Comparison of ENCODE assay signal across 20 cellular contexts in genomic region chr4:183400035-183400434, GRCh38. TPM values are rescaled to one million over a fixed set of nuclear protein-coding genes. Genes with fewer than 3 reads are reported as not detected.
A peak's percentile ranks its signal among the peaks of the same experiment; 100 is the strongest.
DNase-seq lines count a peak whose midpoint lies in the region; ATAC-seq, FAIRE-seq and TF ChIP-seq lines count a peak whose summit lies in the region.
"Had no signal": no experiment of that assay in that cellular context is flagged by ENCODE, and none has a peak within 500 bp of the region (broad histone marks: within the 10 kb centered on the region; RNA-seq: fewer than 3 reads in every experiment).

No MANE protein-coding gene starts in this region.

- peak overlapping the region; percentile 92 for H2AFZ ChIP-seq in K562 (ENCODE audit: low read depth, low read length)

- H3K27me3 Mint-ChIP-seq in CD14-positive monocyte (ENCODE audit: low read depth in 3 of 3): peaks cover 7 to 10% (median 8%) of the 10 kb centered on the region in 3 donors
- peaks cover 15 to 24% of the 10 kb centered on the region in 2 donors for H3K27me3 Mint-ChIP-seq in natural killer cell treated with Interleukin-12 subunit alpha and Interleukin-12 subunit beta and Interleukin-15 and Interleukin-18, amount 100 ng/mL, for 72 hours
- peaks cover 33% of the 10 kb centered on the region for H3K27me3 Mint-ChIP-seq in T-helper 2 cell treated with Interferon-gamma antibody and Interleukin-4, amounts not matched to agents 5 μg/mL and 100 μg/mL, for 36 hours (ENCODE audit: low read depth)

- in situ Hi-C loops in K562 (cut with MboI): loop anchor here (10.0 kb wide), 2 partner anchors 125 to 325 kb away; no protein-coding TSS in a partner anchor

- no peak for TF ChIP-seq RAD21 in K562 (CRISPR knock-in tag; conservative IDR thresholded peaks at IDR 0.05 in 1 of 2, IDR thresholded peaks at IDR 0.05 in 1 of 2)

- no peak for TF ChIP-seq POLR2A in K562 (conservative IDR thresholded peaks at IDR 0.05)

- H3K4me3 ChIP-seq in A673 (ENCODE audit: low read depth, low read length, poor library complexity, severe bottlenecking): no peak overlapping the region
- no peak overlapping the region for H3K4me3 ChIP-seq in K562
- H3K4me3 ChIP-seq in lower lobe of right lung: no peak overlapping the region

- H3K9me1 ChIP-seq in K562 (ENCODE audit: control insufficient read depth, insufficient read depth, low read length): no peaks in the 10 kb centered on the region

- H3K4me1 Mint-ChIP-seq in CD14-positive monocyte: peaks cover 54% of the 10 kb centered on the region
- H3K4me1 Mint-ChIP-seq in natural killer cell treated with Interleukin-12 subunit alpha and Interleukin-12 subunit beta and Interleukin-15 and Interleukin-18, amount 100 ng/mL, for 72 hours (ENCODE audit: low read depth in 2 of 2): peaks cover 23 to 30% of the 10 kb centered on the region in 2 donors
- H3K4me1 Mint-ChIP-seq in T-helper 2 cell treated with Interferon-gamma antibody and Interleukin-4, amounts not matched to agents 5 μg/mL and 100 μg/mL, for 36 hours (ENCODE audit: low read depth): peaks cover 20% of the 10 kb centered on the region

- no TSS peak for BruUV-seq in A673 (replicated peaks; lab: Mats Ljungman, UMichigan)
- BruUV-seq in K562 (replicated peaks; lab: Mats Ljungman, UMichigan): no TSS peak

- H3K27ac ChIP-seq in A673 (ENCODE audit: low read depth, low read length, poor library complexity, severe bottlenecking) (peak overlapping the region; percentile 88), K562 (ENCODE audit: extremely low read depth, low read depth, low read length) (no peak overlapping the region), lower lobe of right lung (no peak overlapping the region)
- H3K27ac ChIP-seq: KMS-11 had no signal

- TF ChIP-seq EP300 in K562 (IDR thresholded peaks at IDR 0.05; ENCODE audit: low read length): no peak

- no peaks in the 10 kb centered on the region for H3K36me3 Mint-ChIP-seq in CD14-positive monocyte
- no peaks in the 10 kb centered on the region for H3K36me3 Mint-ChIP-seq in natural killer cell treated with Interleukin-12 subunit alpha and Interleukin-12 subunit beta and Interleukin-15 and Interleukin-18, amount 100 ng/mL, for 72 hours
- no peaks in the 10 kb centered on the region for H3K36me3 Mint-ChIP-seq in T-helper 2 cell treated with Interferon-gamma antibody and Interleukin-4, amounts not matched to agents 5 μg/mL and 100 μg/mL, for 36 hours (ENCODE audit: low read depth)
- H3K36me3 Mint-ChIP-seq: T-cell had no signal

- no peak overlapping the region for H3K4me2 ChIP-seq in K562 (ENCODE audit: insufficient read depth, low read length)
- H3K4me2 ChIP-seq: KMS-11 had no signal

- H3K9me3 ChIP-seq in A673 (ENCODE audit: low read depth, low read length, poor library complexity, severe bottlenecking) (no peaks in the 10 kb centered on the region), K562 (replicated peaks; ENCODE audit: control insufficient read depth, insufficient read depth, low read depth, low read length) (no peaks in the 10 kb centered on the region), lower lobe of right lung (no peaks in the 10 kb centered on the region)
- H3K9me3 ChIP-seq: BE2C had no signal

- intact Hi-C loops in A673 (cut with micrococcal nuclease; ENCODE audit: unreplicated experiment): loop anchor here (1.0 kb wide), 1 partner anchor 305 kb away; no protein-coding TSS in a partner anchor
- intact Hi-C loops in CD14-positive monocyte (cut with micrococcal nuclease): loop anchor here in 1 of 2 donors (10.0 kb wide), 1 partner anchor 325 kb away; no protein-coding TSS in a partner anchor
- intact Hi-C loops in K562 (cut with micrococcal nuclease): no loop called here
- intact Hi-C loops in lower lobe of right lung (cut with DNase I): no loop called here

- peak overlapping the region; percentile 41 to 95 for H3K4me3 Mint-ChIP-seq in CD14-positive monocyte
- peak overlapping the region; percentile 13 for H3K4me3 Mint-ChIP-seq in natural killer cell treated with Interleukin-12 subunit alpha and Interleukin-12 subunit beta and Interleukin-15 and Interleukin-18, amount 100 ng/mL, for 72 hours
- H3K4me3 Mint-ChIP-seq in T-helper 2 cell treated with Interferon-gamma antibody and Interleukin-4, amounts not matched to agents 5 μg/mL and 100 μg/mL, for 36 hours: no peak overlapping the region
- H3K4me3 Mint-ChIP-seq: H9 had no signal

- CTCF ChIA-PET in A673 (lab: Charles Lee): no interaction called here
- CTCF ChIA-PET in K562 (lab: Yijun Ruan, JAX; ENCODE audit: low intra/inter-chr PET ratio): no interaction called here

- no peak for ATAC-seq in K562
- ATAC-seq in natural killer cell treated with Interleukin-12 subunit alpha and Interleukin-12 subunit beta and Interleukin-15 and Interleukin-18, amount 100 ng/mL, for 72 hours: no peak
- no peak for ATAC-seq in GM19351 (IDR thresholded peaks at IDR 0.05; ENCODE audit: unreplicated experiment)
- no peak for ATAC-seq in lower lobe of right lung
- ATAC-seq: SK-N-SH treated with all-trans-retinoic acid at 6 μM for 48 hours, T-cell had no signal

- POLR2A ChIA-PET in A673 (lab: Charles Lee; ENCODE audit: low non-redundant PET) (interaction anchor here (0.6 kb wide), 1 partner anchor 500 kb away, joined by 8 read pairs; no protein-coding TSS in a partner anchor), K562 (lab: Yijun Ruan, JAX) (no interaction called here)

- H4K20me1 ChIP-seq in K562 (replicated peaks; ENCODE audit: control insufficient read depth, insufficient read depth, low read length): no peaks in the 10 kb centered on the region

- H3K4me1 ChIP-seq in A673 (ENCODE audit: insufficient read depth, low read length, poor library complexity, severe bottlenecking) (peaks cover 49% of the 10 kb centered on the region), K562 (replicated peaks in 1 of 2; ENCODE audit: control insufficient read depth in 2 of 2, insufficient read depth in 2 of 2, low read length in 2 of 2) (peaks cover 27 to 44% of the 10 kb centered on the region in 2 experiments), lower lobe of right lung (peaks cover 13% of the 10 kb centered on the region)
- H3K4me1 ChIP-seq: BE2C had no signal

- TF ChIP-seq CTCF in A673 (conservative IDR thresholded peaks at IDR 0.05; ENCODE audit: low read depth, low read length) (no peak), CD14-positive monocyte (IDR thresholded peaks at IDR 0.05) (no peak), K562 (IDR thresholded peaks at IDR 0.05 in 2 of 3, conservative IDR thresholded peaks at IDR 0.05 in 1 of 3; ENCODE audit: insufficient read depth in 2 of 3, low read depth in 1 of 3, low read length in 3 of 3) (no peak), lower lobe of right lung (IDR thresholded peaks at IDR 0.05) (no peak)

- H3K79me2 ChIP-seq in K562 (ENCODE audit: control insufficient read depth, insufficient read depth, low read length): no peaks in the 10 kb centered on the region

- H3K9ac ChIP-seq in K562 (ENCODE audit: insufficient read depth in 1 of 2, low read depth in 2 of 2, low read length in 2 of 2): no peak overlapping the region
- H3K9ac ChIP-seq: KMS-11 had no signal

- peaks cover 0 to 2% (median 0%) of the 10 kb centered on the region in 7 donors for H3K9me3 Mint-ChIP-seq in CD14-positive monocyte
- H3K9me3 Mint-ChIP-seq in natural killer cell treated with Interleukin-12 subunit alpha and Interleukin-12 subunit beta and Interleukin-15 and Interleukin-18, amount 100 ng/mL, for 72 hours: no peaks in the 10 kb centered on the region
- no peaks in the 10 kb centered on the region for H3K9me3 Mint-ChIP-seq in T-helper 2 cell treated with Interferon-gamma antibody and Interleukin-4, amounts not matched to agents 5 μg/mL and 100 μg/mL, for 36 hours
- H3K9me3 Mint-ChIP-seq: H9, T-cell had no signal

- peak; percentile 75 for DNase-seq in A673 (ENCODE audit: low spot score)
- DNase-seq in CD14-positive monocyte (ENCODE audit: low spot score): no peak
- no peak for DNase-seq in K562 (ENCODE audit: extremely low read depth in 1 of 4, low spot score in 3 of 4)
- DNase-seq in natural killer cell treated with Interleukin-12 subunit alpha and Interleukin-12 subunit beta and Interleukin-15 and Interleukin-18, amount 100 ng/mL, for 72 hours (ENCODE audit: low spot score): no peak
- no peak for DNase-seq in lower lobe of right lung
- DNase-seq in T-helper 2 cell treated with Interferon-gamma antibody and Interleukin-4, amounts not matched to agents 5 μg/mL and 100 μg/mL, for 36 hours (ENCODE audit: low spot score): no peak
- DNase-seq: BE2C, GDM1, H9, NCI-H1092 treated with DMSO at 0.1 percent for 48 hours, NCI-H1436 treated with DMSO at 0.1 percent for 48 hours, NCI-H2029, NCI-H2227 treated with DMSO at 0.1 percent for 48 hours, NCI-H510A, SIG-M5, T-cell had no signal

- no peak for FAIRE-seq in K562 (lab: Jason Lieb, UNC)
- FAIRE-seq: A204.1 had no signal

- H3K27ac Mint-ChIP-seq in CD14-positive monocyte: peak overlapping the region in 2 of 7 donors; percentile 29 to 76
- peak overlapping the region in 1 of 2 donors; percentile 55 for H3K27ac Mint-ChIP-seq in natural killer cell treated with Interleukin-12 subunit alpha and Interleukin-12 subunit beta and Interleukin-15 and Interleukin-18, amount 100 ng/mL, for 72 hours
- no peak overlapping the region for H3K27ac Mint-ChIP-seq in T-helper 2 cell treated with Interferon-gamma antibody and Interleukin-4, amounts not matched to agents 5 μg/mL and 100 μg/mL, for 36 hours
- H3K27ac Mint-ChIP-seq: T-cell had no signal

- H3K36me3 ChIP-seq in A673 (ENCODE audit: insufficient read depth, low read length, poor library complexity, severe bottlenecking): no peaks in the 10 kb centered on the region
- no peaks in the 10 kb centered on the region for H3K36me3 ChIP-seq in K562 (ENCODE audit: control insufficient read depth, insufficient read depth, low read length)
- no peaks in the 10 kb centered on the region for H3K36me3 ChIP-seq in lower lobe of right lung
- H3K36me3 ChIP-seq: BE2C had no signal

- H3K27me3 ChIP-seq in A673 (replicated peaks; ENCODE audit: insufficient read depth, low read depth, low read length, poor library complexity) (no peaks in the 10 kb centered on the region), K562 (ENCODE audit: control insufficient read depth in 2 of 2, insufficient read depth in 2 of 2, low read length in 2 of 2) (no peaks in the 10 kb centered on the region), lower lobe of right lung (ENCODE audit: low read depth) (no peaks in the 10 kb centered on the region)
- H3K27me3 ChIP-seq: BE2C had no signal

- 78% methylated on average over 3 of the region's 5 CpGs for WGBS in K562 (ENCODE audit: insufficient coverage, low coverage, missing lambda C conversion rate)

RNA-seq across cellular contexts. Expression of gene CDKN2AIP, which starts 44.4 kb away (rescaled TPM):
- 20.6 and 21.9 TPM in 2 replicates for total RNA-seq in A673 (2021)
- polyA plus RNA-seq in CD14-positive monocyte: 1 to 10 TPM; 3.1 to 4.4 TPM
- total RNA-seq in K562 (2011; cell fraction: chromatin; rRNA removed; ENCODE audit: low replicate concordance): 14.8 and 35.4 TPM in 2 replicates
- 14.2 and 14.5 TPM in 2 replicates for total RNA-seq in K562 (2011; cell fraction: nucleolus; rRNA removed)
- 15.3 and 16.4 TPM in 2 replicates for total RNA-seq in K562 (2011; cell fraction: nucleoplasm; rRNA removed)
- 18.0 and 21.5 TPM in 2 replicates for total RNA-seq in K562 (2014; rRNA removed)
- total RNA-seq in K562 (2014; rRNA removed; fragmentation: Illumina TruSeq; extraction: Trizol): 21.2 and 21.7 TPM in 2 replicates
- 19.5 and 19.8 TPM in 2 replicates for total RNA-seq in K562 (2015; rRNA removed; fragmentation: Illumina TruSeq; extraction: Trizol)
- total RNA-seq in K562 (2021): 20.3 and 20.9 TPM in 2 replicates
- 21.4 and 22.0 TPM in 2 replicates for polyA plus RNA-seq in K562 (2011; rRNA removed)
- 8.4 and 8.8 TPM in 2 replicates for polyA plus RNA-seq in K562 (2011; cell fraction: cytosol; rRNA removed)
- 10.5 and 19.4 TPM in 2 replicates for polyA plus RNA-seq in K562 (2011; cell fraction: nucleus; rRNA removed)
- polyA plus RNA-seq in K562 (2012): 14.6 and 18.2 TPM in 2 replicates
- polyA plus RNA-seq in K562 (2014; fragmentation: Illumina TruSeq; extraction: Trizol): 17.7 and 18.8 TPM in 2 replicates
- polyA plus RNA-seq in K562 (2014; fragmentation: Nextera tagmentation; extraction: Ambion mirVana): 1 to 10 TPM; 5.9 to 7.7 TPM
- 19.7 and 20.3 TPM in 2 replicates for polyA plus RNA-seq in K562 (2014; rRNA removed)
- polyA minus RNA-seq in K562 (2011; rRNA and poly(A)+ RNA removed): 23.9 and 24.1 TPM in 2 replicates
- 8.8 and 9.3 TPM in 2 replicates for polyA minus RNA-seq in K562 (2011; cell fraction: cytosol; rRNA and poly(A)+ RNA removed)
- 26.8 and 64.6 TPM in 2 replicates for polyA minus RNA-seq in K562 (2011; cell fraction: nucleus; rRNA and poly(A)+ RNA removed)
- 10 to 100 TPM; 22.0 to 22.7 TPM for total RNA-seq in natural killer cell treated with Interleukin-12 subunit alpha and Interleukin-12 subunit beta and Interleukin-15 and Interleukin-18, amount 100 ng/mL, for 72 hours
- total RNA-seq in lower lobe of right lung: 15.4 TPM
